Comparison of ENCODE assay signal across 8 cellular contexts in the genomic region with DNA sequence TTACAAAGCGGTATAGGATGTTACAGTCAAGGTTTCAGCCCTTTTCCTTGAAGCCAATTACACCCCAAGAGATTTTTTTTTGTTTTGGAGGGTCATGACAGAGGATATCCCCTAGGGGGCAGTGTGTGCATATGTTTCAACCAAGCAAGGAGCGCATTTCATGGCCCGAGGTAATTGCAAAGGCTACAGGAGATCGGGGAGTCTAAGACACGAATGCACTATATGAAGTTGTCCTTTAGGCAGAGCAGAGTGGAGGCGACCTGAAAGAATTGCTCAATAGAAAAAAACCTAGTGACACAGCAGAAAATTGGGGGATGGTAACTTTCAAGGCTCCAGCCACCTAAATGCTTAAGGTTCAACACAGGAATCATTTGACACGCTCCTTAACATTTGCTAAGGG.
DNase-seq lines count a peak whose midpoint lies in the region; ATAC-seq and TF ChIP-seq lines count a peak whose summit lies in the region.

No MANE protein-coding gene starts in this region.

- no peaks in the 10 kb centered on the region for H4K20me1 ChIP-seq in SU-DHL-6 (ENCODE audit: low read depth, low read length)

- no peak overlapping the region for H3K27ac ChIP-seq in SU-DHL-6 (ENCODE audit: low read depth, low read length)

- peak; percentile 81 for TF ChIP-seq CTCF in SU-DHL-6 (IDR thresholded peaks at IDR 0.05; ENCODE audit: insufficient read depth, low read length, poor library complexity, severe bottlenecking)

- no peaks in the 10 kb centered on the region for H3K9me3 ChIP-seq in SU-DHL-6 (ENCODE audit: insufficient read depth, low read length)

- no peak overlapping the region for H3K9ac ChIP-seq in SU-DHL-6 (ENCODE audit: low read length)

- no peaks in the 10 kb centered on the region for H3K9me2 ChIP-seq in SU-DHL-6 (replicated peaks; ENCODE audit: insufficient read depth, low read length)

- peak; percentile 14 for DNase-seq in NK-92 treated with Interleukin-12 subunit alpha and Interleukin-12 subunit beta, amount 100 ng/mL, for 24 hours (lab: John Stamatoyannopoulos, UW)
- no peak for DNase-seq in NK-92 (lab: John Stamatoyannopoulos, UW; ENCODE audit: unreplicated experiment)
- DNase-seq in NCI-H1436 (lab: John Stamatoyannopoulos, UW) = peak; percentile 75
- peak in 44 of 58 donors; percentile 2 to 77 (median 34) for DNase-seq in anterior cingulate cortex (lab: John Stamatoyannopoulos, UW)
- DNase-seq in hepatic stellate cell (ENCODE audit: low spot score) = peak; percentile 65
- DNase-seq in skeletal muscle cell (ENCODE audit: low read depth) = peak; percentile 48

- H3F3A ChIP-seq in SU-DHL-6 (ENCODE audit: insufficient read depth) = no peaks in the 10 kb centered on the region

- no peaks in the 10 kb centered on the region for H3K79me2 ChIP-seq in SU-DHL-6 (ENCODE audit: insufficient read depth, low read length)

- no peak overlapping the region for H2AFZ ChIP-seq in SU-DHL-6 (ENCODE audit: low read depth, low read length, severe bottlenecking)

- H3K4me2 ChIP-seq in SU-DHL-6 (ENCODE audit: low read depth, low read length, poor library complexity, severe bottlenecking) = no peak overlapping the region

- peak; percentile 87 for ATAC-seq in HG02763 (IDR thresholded peaks at IDR 0.05; ENCODE audit: unreplicated experiment)

- no peaks in the 10 kb centered on the region for H3K36me3 ChIP-seq in SU-DHL-6 (ENCODE audit: low read length)

- H3K4me3 ChIP-seq in SU-DHL-6 (ENCODE audit: insufficient read depth, low read length, poor library complexity, severe bottlenecking) (no peak overlapping the region), skeletal muscle cell (ENCODE audit: low read depth, low read length) (no peak overlapping the region)

- H3K27me3 ChIP-seq in SU-DHL-6 (ENCODE audit: low read length) = no peaks in the 10 kb centered on the region
